25 cellular contexts compared by ENCODE assay signal in genomic region chr3:144295619-144296018, GRCh38.
DNase-seq lines count a peak whose midpoint lies in the region; ATAC-seq and TF ChIP-seq lines count a peak whose summit lies in the region.
"Had no signal": no experiment of that assay in that cellular context is flagged by ENCODE, and none has a peak within 500 bp of the region (broad histone marks: within the 10 kb centered on the region; RNA-seq: fewer than 3 reads in every experiment).

No MANE protein-coding gene starts in this region.

- intact Hi-C loops in upper lobe of right lung (cut with DNase I), result no loop called here

- H3K4me3 ChIP-seq in GM12865 (ENCODE audit: low read depth, low read length), result no peak overlapping the region; the same call in 1 of the 2 replicates
- no peak overlapping the region for H3K4me3 ChIP-seq in fibroblast of pulmonary artery (replicated peaks; ENCODE audit: low read depth, low read length)
- H3K4me3 ChIP-seq in BE2C (ENCODE audit: low read depth, low read length), result no peak overlapping the region
- H3K4me3 ChIP-seq in upper lobe of right lung, result no peak overlapping the region
- H3K4me3 ChIP-seq: left lung, vagina had no signal

- H3K4me3 Mint-ChIP-seq in T-helper 17 cell, result peak overlapping the region; percentile 37
- H3K4me3 Mint-ChIP-seq: activated CD8-positive, alpha-beta T cell treated with anti-CD3 and anti-CD28 coated beads for 36 hours; naive thymus-derived CD8-positive, alpha-beta T cell had no signal

- H3K4me1 ChIP-seq in BE2C, result no peaks in the 10 kb centered on the region
- H3K4me1 ChIP-seq in upper lobe of right lung, result no peaks in the 10 kb centered on the region
- H3K4me1 ChIP-seq: left lung, parathyroid adenoma, vagina had no signal

- H3K27me3 Mint-ChIP-seq in T-helper 17 cell, result no peaks in the 10 kb centered on the region
- H3K27me3 Mint-ChIP-seq: activated CD8-positive, alpha-beta T cell treated with anti-CD3 and anti-CD28 coated beads for 36 hours had no signal

- H3K36me3 Mint-ChIP-seq in T-helper 17 cell (ENCODE audit: low read depth), result no peaks in the 10 kb centered on the region
- H3K36me3 Mint-ChIP-seq: naive thymus-derived CD8-positive, alpha-beta T cell had no signal

- no peak overlapping the region for H3K27ac ChIP-seq in upper lobe of right lung
- H3K27ac ChIP-seq: C4-2B, left lung, parathyroid adenoma, vagina had no signal

- DNase-seq in GM12865 (ENCODE audit: low read depth) (peak; percentile 13), T-helper 17 cell (no peak), fibroblast of pulmonary artery (ENCODE audit: low read depth) (peak; percentile 9), pons (ENCODE audit: low spot score) (peak; percentile 17), glomerular visceral epithelial cell (ENCODE audit: extremely low spot score) (no peak), BE2C (no peak), upper lobe of right lung (no peak)
- DNase-seq in stimulated activated naive CD4-positive, alpha-beta T cell (lab: John Stamatoyannopoulos, UW), result no peak
- DNase-seq: activated CD4-positive, CD25-positive, alpha-beta regulatory T cell treated with anti-CD3 and anti-CD28 coated beads, Interleukin-2, amount 50 U/mL, for 72 hours; activated CD8-positive, alpha-beta T cell treated with anti-CD3 and anti-CD28 coated beads for 36 hours; activated gamma-delta T cell; activated T-cell treated with anti-CD3 and anti-CD28 coated beads for 4 hours; DMS 273 treated with DMSO at 0.1 percent for 48 hours; foreskin melanocyte; hippocampal formation; KG1; left lung; naive thymus-derived CD8-positive, alpha-beta T cell; NCI-H146; NCI-H446 treated with DMSO at 0.1 percent for 48 hours; PC-3; SHP77 treated with DMSO at 0.1 percent for 48 hours had no signal

- no peaks in the 10 kb centered on the region for H3K9me3 ChIP-seq in T-helper 17 cell (ENCODE audit: control insufficient read depth, low read length, poor library complexity, severe bottlenecking)
- no peaks in the 10 kb centered on the region for H3K9me3 ChIP-seq in BE2C
- no peaks in the 10 kb centered on the region for H3K9me3 ChIP-seq in upper lobe of right lung
- H3K9me3 ChIP-seq: vagina had no signal

- peaks cover 2% of the 10 kb centered on the region for H3K4me1 Mint-ChIP-seq in T-helper 17 cell

- H3K27me3 ChIP-seq in BE2C (no peaks in the 10 kb centered on the region), upper lobe of right lung (no peaks in the 10 kb centered on the region)
- H3K27me3 ChIP-seq: left lung, vagina had no signal

- ATAC-seq in T-helper 17 cell (no peak), upper lobe of right lung (no peak)
- ATAC-seq: left lung; naive thymus-derived CD8-positive, alpha-beta T cell; PC-3 had no signal

- peak overlapping the region; percentile 21 for H3K27ac Mint-ChIP-seq in T-helper 17 cell
- H3K27ac Mint-ChIP-seq: activated CD8-positive, alpha-beta T cell treated with anti-CD3 and anti-CD28 coated beads for 36 hours had no signal

- no peaks in the 10 kb centered on the region for H3K36me3 ChIP-seq in BE2C
- no peaks in the 10 kb centered on the region for H3K36me3 ChIP-seq in upper lobe of right lung
- H3K36me3 ChIP-seq: left lung, vagina had no signal

- TF ChIP-seq CTCF in GM12865 (IDR thresholded peaks at IDR 0.05; ENCODE audit: insufficient read depth, low read depth, low read length, missing control alignments) (no peak), fibroblast of pulmonary artery (IDR thresholded peaks at IDR 0.05; ENCODE audit: low read length, missing control alignments) (no peak), BE2C (IDR thresholded peaks at IDR 0.05; ENCODE audit: low read depth, low read length) (no peak), upper lobe of right lung (IDR thresholded peaks at IDR 0.05) (no peak)

Comparison
In these comparisons a context has a peak if more than half of its experiments do, and no peak if none do; other contexts are left out.
1. DNase-seq: peak in GM12865 (single experiment), fibroblast of pulmonary artery (single experiment) and pons (single experiment); none in T-helper 17 cell (0 of 3), glomerular visceral epithelial cell (single experiment), stimulated activated naive CD4-positive, alpha-beta T cell (0 of 6), BE2C (single experiment) and upper lobe of right lung (single experiment).